In genomic region chr16:11633113-11633512, GRCh38 we compare ENCODE assay signal across 1 cellular context.
TF ChIP-seq lines count a peak whose summit lies in the region.

No MANE protein-coding gene starts in this region.

TF ChIP-seq in IMR-90, 13 proteins besides CTCF, POLR2A, EP300 and RAD21:
- TF ChIP-seq USF2 (IDR thresholded peaks at IDR 0.05; ENCODE audit: low read depth, low read length) (no peak), MAZ (IDR thresholded peaks at IDR 0.05; ENCODE audit: borderline replicate concordance, low read depth, low read length) (no peak), CHD1 (IDR thresholded peaks at IDR 0.05; ENCODE audit: low read depth, low read length) (no peak), RFX5 (IDR thresholded peaks at IDR 0.05; ENCODE audit: low read depth, low read length) (no peak), MAFK (IDR thresholded peaks at IDR 0.05; ENCODE audit: low read depth, low read length) (no peak), MXI1 (IDR thresholded peaks at IDR 0.05; ENCODE audit: borderline replicate concordance, low read depth, low read length) (no peak), SMC3 (IDR thresholded peaks at IDR 0.05; ENCODE audit: low read depth, low read length) (no peak), RCOR1 (IDR thresholded peaks at IDR 0.05; ENCODE audit: insufficient replicate concordance, low read length) (no peak), NFE2L2 (IDR thresholded peaks at IDR 0.05; ENCODE audit: low read depth, low read length) (no peak), CEBPB (IDR thresholded peaks at IDR 0.05; ENCODE audit: low read depth, low read length) (no peak), ELK1 (IDR thresholded peaks at IDR 0.05; ENCODE audit: borderline replicate concordance, low read depth, low read length) (no peak), BHLHE40 (IDR thresholded peaks at IDR 0.05; ENCODE audit: low read depth, low read length) (no peak), FOS (IDR thresholded peaks at IDR 0.05; ENCODE audit: low read depth, low read length) (no peak)
